Comparison of ENCODE assay signal across 1 cellular context in the genomic region with DNA sequence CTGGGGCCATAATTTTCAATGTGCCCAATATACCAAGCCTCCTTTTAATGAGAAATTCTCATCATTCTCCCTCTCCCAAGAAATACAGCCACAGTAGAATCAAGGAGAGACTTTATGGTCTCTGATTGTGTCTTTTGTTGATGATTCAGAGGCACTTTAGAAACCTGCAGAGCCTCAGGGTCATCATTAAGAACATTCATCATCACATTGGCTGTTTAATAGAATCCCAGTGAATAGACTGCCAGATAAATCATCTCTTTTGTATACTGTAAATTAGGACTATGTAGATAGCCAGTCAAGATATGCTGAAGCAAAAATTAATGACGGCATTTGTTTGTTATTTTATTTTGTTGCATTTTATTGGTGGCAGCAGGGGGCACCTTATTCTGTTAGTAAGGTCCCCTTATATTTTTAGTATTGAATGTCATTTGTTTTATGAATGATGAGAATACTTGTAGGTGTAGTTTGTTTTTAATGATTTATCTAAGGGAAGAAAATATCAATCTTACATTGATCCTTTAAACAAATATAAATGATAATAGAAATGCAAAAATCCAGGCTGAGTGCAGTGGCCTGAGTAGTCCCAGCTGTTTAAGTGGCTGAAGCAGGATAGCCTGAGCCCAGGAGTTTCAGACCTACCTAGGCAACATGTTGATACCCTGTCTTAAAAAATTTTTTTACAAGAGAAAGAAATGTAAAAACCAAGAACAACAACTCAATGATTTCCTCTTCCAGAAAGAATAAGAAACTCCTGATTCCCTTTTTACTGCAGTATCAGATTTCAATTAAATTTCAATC.
TF ChIP-seq lines count a peak whose summit lies in the region.

No MANE protein-coding gene starts in this region.

TF ChIP-seq in WTC11, 78 proteins besides CTCF, POLR2A, EP300 and RAD21 (continued from another document):
- TF ChIP-seq JAZF1 (CRISPR knock-in tag; IDR thresholded peaks at IDR 0.05) (no peak), ZNF317 (CRISPR knock-in tag; IDR thresholded peaks at IDR 0.05; ENCODE audit: borderline replicate concordance, low read depth) (no peak), ZNF138 (CRISPR knock-in tag; conservative IDR thresholded peaks at IDR 0.05) (no peak)
